1 cellular context compared by ENCODE assay signal in genomic region chr4:122909683-122910082, GRCh38.
TF ChIP-seq lines count a peak whose summit lies in the region.

No MANE protein-coding gene starts in this region.

TF ChIP-seq in HepG2, 621 proteins besides CTCF, POLR2A, EP300 and RAD21 (continued from another document):
- TF ChIP-seq, protein P1, sequence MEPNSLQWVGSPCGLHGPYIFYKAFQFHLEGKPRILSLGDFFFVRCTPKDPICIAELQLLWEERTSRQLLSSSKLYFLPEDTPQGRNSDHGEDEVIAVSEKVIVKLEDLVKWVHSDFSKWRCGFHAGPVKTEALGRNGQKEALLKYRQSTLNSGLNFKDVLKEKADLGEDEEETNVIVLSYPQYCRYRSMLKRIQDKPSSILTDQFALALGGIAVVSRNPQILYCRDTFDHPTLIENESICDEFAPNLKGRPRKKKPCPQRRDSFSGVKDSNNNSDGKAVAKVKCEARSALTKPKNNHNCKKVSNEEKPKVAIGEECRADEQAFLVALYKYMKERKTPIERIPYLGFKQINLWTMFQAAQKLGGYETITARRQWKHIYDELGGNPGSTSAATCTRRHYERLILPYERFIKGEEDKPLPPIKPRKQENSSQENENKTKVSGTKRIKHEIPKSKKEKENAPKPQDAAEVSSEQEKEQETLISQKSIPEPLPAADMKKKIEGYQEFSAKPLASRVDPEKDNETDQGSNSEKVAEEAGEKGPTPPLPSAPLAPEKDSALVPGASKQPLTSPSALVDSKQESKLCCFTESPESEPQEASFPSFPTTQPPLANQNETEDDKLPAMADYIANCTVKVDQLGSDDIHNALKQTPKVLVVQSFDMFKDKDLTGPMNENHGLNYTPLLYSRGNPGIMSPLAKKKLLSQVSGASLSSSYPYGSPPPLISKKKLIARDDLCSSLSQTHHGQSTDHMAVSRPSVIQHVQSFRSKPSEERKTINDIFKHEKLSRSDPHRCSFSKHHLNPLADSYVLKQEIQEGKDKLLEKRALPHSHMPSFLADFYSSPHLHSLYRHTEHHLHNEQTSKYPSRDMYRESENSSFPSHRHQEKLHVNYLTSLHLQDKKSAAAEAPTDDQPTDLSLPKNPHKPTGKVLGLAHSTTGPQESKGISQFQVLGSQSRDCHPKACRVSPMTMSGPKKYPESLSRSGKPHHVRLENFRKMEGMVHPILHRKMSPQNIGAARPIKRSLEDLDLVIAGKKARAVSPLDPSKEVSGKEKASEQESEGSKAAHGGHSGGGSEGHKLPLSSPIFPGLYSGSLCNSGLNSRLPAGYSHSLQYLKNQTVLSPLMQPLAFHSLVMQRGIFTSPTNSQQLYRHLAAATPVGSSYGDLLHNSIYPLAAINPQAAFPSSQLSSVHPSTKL (CRISPR knock-in tag; IDR thresholded peaks at IDR 0.05), result peak; percentile 40; the same call in 1 of the 2 replicates
- no peak for TF ChIP-seq RELA (CRISPR knock-in tag; IDR thresholded peaks at IDR 0.05)
- no peak for TF ChIP-seq NFIC (IDR thresholded peaks at IDR 0.05; ENCODE audit: low read length)
- TF ChIP-seq, protein P2, sequence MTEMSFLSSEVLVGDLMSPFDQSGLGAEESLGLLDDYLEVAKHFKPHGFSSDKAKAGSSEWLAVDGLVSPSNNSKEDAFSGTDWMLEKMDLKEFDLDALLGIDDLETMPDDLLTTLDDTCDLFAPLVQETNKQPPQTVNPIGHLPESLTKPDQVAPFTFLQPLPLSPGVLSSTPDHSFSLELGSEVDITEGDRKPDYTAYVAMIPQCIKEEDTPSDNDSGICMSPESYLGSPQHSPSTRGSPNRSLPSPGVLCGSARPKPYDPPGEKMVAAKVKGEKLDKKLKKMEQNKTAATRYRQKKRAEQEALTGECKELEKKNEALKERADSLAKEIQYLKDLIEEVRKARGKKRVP (CRISPR knock-in tag; IDR thresholded peaks at IDR 0.05), result peak in 1 of 2 experiments; percentile 48; a peak in 1 of 4 replicates
TF ChIP-seq in HepG2: peak in this region for 7.
